In the genomic region with DNA sequence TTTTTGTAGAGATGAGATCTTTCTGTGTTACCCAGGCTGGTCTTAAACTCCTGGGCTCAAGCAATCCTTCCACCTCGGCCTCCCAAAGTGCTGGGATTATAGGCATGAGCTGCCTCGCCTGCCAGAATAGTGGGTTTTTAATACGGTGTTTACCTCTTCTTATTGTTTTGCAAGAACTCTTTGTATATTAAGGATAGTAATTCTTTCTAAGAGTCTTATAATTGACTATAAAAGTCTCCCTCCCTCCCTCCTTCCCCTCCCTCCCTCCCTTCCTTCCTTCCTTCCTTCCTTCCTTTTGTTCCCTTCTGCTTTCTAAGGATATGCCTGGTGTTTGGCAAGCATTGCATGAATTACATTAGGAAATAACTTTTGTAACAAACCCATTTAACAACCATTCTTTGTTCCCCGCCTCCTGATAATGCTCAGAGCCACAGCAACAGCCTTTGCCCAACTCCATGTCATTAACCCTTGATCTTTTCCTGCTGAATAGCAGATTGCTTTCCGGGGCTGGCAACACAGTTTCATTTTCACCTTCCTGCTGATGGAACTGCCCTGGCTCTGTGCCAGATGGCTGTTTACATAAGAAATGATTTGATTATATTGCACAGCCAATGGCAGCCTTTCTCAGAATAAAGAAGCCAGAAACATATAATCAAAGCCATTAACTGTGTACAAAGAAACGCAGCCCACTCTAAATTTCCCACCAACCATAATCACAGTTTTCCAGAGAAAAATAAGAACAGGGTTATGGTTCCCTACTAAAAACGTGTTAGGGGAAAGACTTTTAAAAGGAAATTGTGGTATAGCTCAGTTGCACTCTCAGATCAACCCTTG, we compare ENCODE assay signal across 1 cellular context.
TF ChIP-seq lines count a peak whose summit lies in the region.

No MANE protein-coding gene starts in this region.

TF ChIP-seq in HEK293, 187 proteins besides CTCF, POLR2A, EP300 and RAD21 (continued from another document):
- TF ChIP-seq, protein P1, sequence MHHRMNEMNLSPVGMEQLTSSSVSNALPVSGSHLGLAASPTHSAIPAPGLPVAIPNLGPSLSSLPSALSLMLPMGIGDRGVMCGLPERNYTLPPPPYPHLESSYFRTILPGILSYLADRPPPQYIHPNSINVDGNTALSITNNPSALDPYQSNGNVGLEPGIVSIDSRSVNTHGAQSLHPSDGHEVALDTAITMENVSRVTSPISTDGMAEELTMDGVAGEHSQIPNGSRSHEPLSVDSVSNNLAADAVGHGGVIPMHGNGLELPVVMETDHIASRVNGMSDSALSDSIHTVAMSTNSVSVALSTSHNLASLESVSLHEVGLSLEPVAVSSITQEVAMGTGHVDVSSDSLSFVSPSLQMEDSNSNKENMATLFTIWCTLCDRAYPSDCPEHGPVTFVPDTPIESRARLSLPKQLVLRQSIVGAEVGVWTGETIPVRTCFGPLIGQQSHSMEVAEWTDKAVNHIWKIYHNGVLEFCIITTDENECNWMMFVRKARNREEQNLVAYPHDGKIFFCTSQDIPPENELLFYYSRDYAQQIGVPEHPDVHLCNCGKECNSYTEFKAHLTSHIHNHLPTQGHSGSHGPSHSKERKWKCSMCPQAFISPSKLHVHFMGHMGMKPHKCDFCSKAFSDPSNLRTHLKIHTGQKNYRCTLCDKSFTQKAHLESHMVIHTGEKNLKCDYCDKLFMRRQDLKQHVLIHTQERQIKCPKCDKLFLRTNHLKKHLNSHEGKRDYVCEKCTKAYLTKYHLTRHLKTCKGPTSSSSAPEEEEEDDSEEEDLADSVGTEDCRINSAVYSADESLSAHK (tag by site-specific recombination; IDR thresholded peaks at IDR 0.05) = peak; percentile 53; the same call in 1 of the 2 replicates
- TF ChIP-seq, protein P2, sequence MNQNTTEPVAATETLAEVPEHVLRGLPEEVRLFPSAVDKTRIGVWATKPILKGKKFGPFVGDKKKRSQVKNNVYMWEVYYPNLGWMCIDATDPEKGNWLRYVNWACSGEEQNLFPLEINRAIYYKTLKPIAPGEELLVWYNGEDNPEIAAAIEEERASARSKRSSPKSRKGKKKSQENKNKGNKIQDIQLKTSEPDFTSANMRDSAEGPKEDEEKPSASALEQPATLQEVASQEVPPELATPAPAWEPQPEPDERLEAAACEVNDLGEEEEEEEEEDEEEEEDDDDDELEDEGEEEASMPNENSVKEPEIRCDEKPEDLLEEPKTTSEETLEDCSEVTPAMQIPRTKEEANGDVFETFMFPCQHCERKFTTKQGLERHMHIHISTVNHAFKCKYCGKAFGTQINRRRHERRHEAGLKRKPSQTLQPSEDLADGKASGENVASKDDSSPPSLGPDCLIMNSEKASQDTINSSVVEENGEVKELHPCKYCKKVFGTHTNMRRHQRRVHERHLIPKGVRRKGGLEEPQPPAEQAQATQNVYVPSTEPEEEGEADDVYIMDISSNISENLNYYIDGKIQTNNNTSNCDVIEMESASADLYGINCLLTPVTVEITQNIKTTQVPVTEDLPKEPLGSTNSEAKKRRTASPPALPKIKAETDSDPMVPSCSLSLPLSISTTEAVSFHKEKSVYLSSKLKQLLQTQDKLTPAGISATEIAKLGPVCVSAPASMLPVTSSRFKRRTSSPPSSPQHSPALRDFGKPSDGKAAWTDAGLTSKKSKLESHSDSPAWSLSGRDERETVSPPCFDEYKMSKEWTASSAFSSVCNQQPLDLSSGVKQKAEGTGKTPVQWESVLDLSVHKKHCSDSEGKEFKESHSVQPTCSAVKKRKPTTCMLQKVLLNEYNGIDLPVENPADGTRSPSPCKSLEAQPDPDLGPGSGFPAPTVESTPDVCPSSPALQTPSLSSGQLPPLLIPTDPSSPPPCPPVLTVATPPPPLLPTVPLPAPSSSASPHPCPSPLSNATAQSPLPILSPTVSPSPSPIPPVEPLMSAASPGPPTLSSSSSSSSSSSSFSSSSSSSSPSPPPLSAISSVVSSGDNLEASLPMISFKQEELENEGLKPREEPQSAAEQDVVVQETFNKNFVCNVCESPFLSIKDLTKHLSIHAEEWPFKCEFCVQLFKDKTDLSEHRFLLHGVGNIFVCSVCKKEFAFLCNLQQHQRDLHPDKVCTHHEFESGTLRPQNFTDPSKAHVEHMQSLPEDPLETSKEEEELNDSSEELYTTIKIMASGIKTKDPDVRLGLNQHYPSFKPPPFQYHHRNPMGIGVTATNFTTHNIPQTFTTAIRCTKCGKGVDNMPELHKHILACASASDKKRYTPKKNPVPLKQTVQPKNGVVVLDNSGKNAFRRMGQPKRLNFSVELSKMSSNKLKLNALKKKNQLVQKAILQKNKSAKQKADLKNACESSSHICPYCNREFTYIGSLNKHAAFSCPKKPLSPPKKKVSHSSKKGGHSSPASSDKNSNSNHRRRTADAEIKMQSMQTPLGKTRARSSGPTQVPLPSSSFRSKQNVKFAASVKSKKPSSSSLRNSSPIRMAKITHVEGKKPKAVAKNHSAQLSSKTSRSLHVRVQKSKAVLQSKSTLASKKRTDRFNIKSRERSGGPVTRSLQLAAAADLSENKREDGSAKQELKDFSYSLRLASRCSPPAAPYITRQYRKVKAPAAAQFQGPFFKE (tag by site-specific recombination; IDR thresholded peaks at IDR 0.05; ENCODE audit: borderline replicate concordance) = no peak
- no peak for TF ChIP-seq ZBTB1 (tag by site-specific recombination; IDR thresholded peaks at IDR 0.05)
- TF ChIP-seq ZEB2 (tag by site-specific recombination; IDR thresholded peaks at IDR 0.05) = 0 out of 2 replicates have a peak, but pooled peaks have one; percentile 21
- peak; percentile 99 for TF ChIP-seq SP7 (tag by site-specific recombination; IDR thresholded peaks at IDR 0.05)
- TF ChIP-seq ZNF140 (tag by site-specific recombination; IDR thresholded peaks at IDR 0.05) = no peak
- TF ChIP-seq ZNF214 (tag by site-specific recombination; IDR thresholded peaks at IDR 0.05; ENCODE audit: borderline replicate concordance) = peak; percentile 53; the same call in 1 of the 2 replicates
